ENCODE assay signal across 8 cellular contexts in the genomic region with DNA sequence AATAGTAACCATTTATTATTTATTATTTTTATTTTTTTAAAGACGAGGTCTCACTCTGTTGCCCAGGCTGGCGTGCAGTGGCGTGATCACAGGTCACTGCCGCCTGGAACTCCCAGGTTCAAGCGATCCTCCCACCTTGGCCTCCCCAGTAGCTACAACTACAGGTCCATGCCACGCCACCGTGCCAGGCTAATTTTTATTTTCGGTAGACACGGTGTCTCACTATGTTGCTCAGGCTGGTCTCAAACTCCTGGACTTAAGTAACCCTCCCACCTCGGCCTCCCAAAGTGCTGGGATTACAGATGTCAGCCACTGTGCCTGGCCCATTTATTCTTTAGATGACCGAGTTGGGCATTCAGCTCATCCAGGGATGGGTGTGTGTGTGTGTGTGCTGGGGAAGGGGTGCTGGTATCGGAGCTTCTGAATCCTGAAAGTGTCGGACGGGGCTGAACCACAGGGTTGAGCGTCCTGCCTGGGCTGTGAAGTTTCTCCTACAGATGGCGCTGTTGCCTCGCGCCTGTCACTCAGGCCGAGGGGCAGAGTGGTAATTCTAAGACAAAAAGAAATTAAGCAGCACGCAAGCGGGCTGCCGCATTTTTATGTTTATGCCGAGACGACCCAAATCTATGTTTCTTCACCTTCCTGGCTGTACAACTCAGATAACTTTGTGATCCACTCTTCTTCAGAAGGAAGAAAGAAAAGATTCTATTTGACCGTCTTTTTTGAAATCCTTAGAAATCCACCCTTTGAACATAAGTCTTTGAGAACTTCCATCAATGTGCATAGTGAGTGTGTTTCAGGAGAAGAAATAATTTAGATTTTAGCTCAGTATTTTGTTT.
DNase-seq lines count a peak whose midpoint lies in the region; ATAC-seq and TF ChIP-seq lines count a peak whose summit lies in the region.

No MANE protein-coding gene starts in this region.

- no peak overlapping the region for H3K27ac ChIP-seq in OCI-LY1 (ENCODE audit: low read depth, low read length, poor library complexity, severe bottlenecking)

- no peak overlapping the region for H3K9ac ChIP-seq in OCI-LY1 (ENCODE audit: low read length)

- H3K27ac Mint-ChIP-seq in neural crest cell (ENCODE audit: unreplicated experiment): no peak overlapping the region

- H3K4me1 Mint-ChIP-seq in activated T-cell treated with anti-CD3 and anti-CD28 coated beads, Interleukin-2, amount 50 U/mL, for 4 hours (ENCODE audit: low read depth): peaks cover 3% of the 10 kb centered on the region
- peaks cover 6% of the 10 kb centered on the region for H3K4me1 Mint-ChIP-seq in neural crest cell

- no peaks in the 10 kb centered on the region for H3K9me2 ChIP-seq in OCI-LY1 (ENCODE audit: low read depth, low read length)

- H3K27me3 ChIP-seq in OCI-LY1 (ENCODE audit: insufficient read depth, low read length): no peaks in the 10 kb centered on the region

- H3K79me2 ChIP-seq in OCI-LY1 (ENCODE audit: insufficient read depth, low read length): no peaks in the 10 kb centered on the region

- H3F3A ChIP-seq in OCI-LY1 (ENCODE audit: insufficient read depth, low read length): no peaks in the 10 kb centered on the region

- H3K9me3 Mint-ChIP-seq in activated T-cell treated with anti-CD3 and anti-CD28 coated beads, Interleukin-2, amount 50 U/mL, for 4 hours: no peaks in the 10 kb centered on the region
- no peaks in the 10 kb centered on the region for H3K9me3 Mint-ChIP-seq in neural crest cell

- ATAC-seq in HG03342 (IDR thresholded peaks at IDR 0.05; ENCODE audit: unreplicated experiment): peak; percentile 75
- peak; percentile 61 to 80 for ATAC-seq in activated T-cell treated with anti-CD3 and anti-CD28 coated beads, Interleukin-2, amount 50 U/mL, for 4 hours
- ATAC-seq in GM19328 (IDR thresholded peaks at IDR 0.05; ENCODE audit: unreplicated experiment): no peak

- no peaks in the 10 kb centered on the region for H3K9me3 ChIP-seq in OCI-LY1 (ENCODE audit: low read length)

- H3K4me3 ChIP-seq in OCI-LY1 (ENCODE audit: low read depth, low read length, poor library complexity, severe bottlenecking) (no peak overlapping the region), fibroblast of mammary gland (ENCODE audit: control insufficient read depth, low read depth, low read length) (no peak overlapping the region)

- H3K36me3 ChIP-seq in OCI-LY1 (ENCODE audit: insufficient read depth, low read length): no peaks in the 10 kb centered on the region

- no peaks in the 10 kb centered on the region for H3K27me3 Mint-ChIP-seq in activated T-cell treated with anti-CD3 and anti-CD28 coated beads, Interleukin-2, amount 50 U/mL, for 4 hours (ENCODE audit: low read depth)
- peaks cover 7% of the 10 kb centered on the region for H3K27me3 Mint-ChIP-seq in neural crest cell (ENCODE audit: low read depth)

- H3K36me3 Mint-ChIP-seq in activated T-cell treated with anti-CD3 and anti-CD28 coated beads, Interleukin-2, amount 50 U/mL, for 4 hours (ENCODE audit: insufficient read depth): no peaks in the 10 kb centered on the region
- no peaks in the 10 kb centered on the region for H3K36me3 Mint-ChIP-seq in neural crest cell (ENCODE audit: low read depth)

- no peak overlapping the region for H3K4me2 ChIP-seq in OCI-LY1 (ENCODE audit: low read length)

- H4K20me1 ChIP-seq in OCI-LY1 (ENCODE audit: insufficient read depth, low read length): no peaks in the 10 kb centered on the region

- H3K4me1 ChIP-seq in OCI-LY1 (ENCODE audit: insufficient read depth, low read length, severe bottlenecking): no peaks in the 10 kb centered on the region

- no peak overlapping the region for H3K4me3 Mint-ChIP-seq in activated T-cell treated with anti-CD3 and anti-CD28 coated beads, Interleukin-2, amount 50 U/mL, for 4 hours
- no peak overlapping the region for H3K4me3 Mint-ChIP-seq in neural crest cell

- DNase-seq in GM03348 (ENCODE audit: low spot score) (peak; percentile 87), fibroblast of mammary gland (ENCODE audit: low read depth) (peak; percentile 55), neural crest cell (ENCODE audit: low read depth, low spot score) (peak; percentile 77), stromal cell of bone marrow (ENCODE audit: low read depth) (peak; percentile 35)
- DNase-seq in activated T-cell treated with anti-CD3 and anti-CD28 coated beads, Interleukin-2, amount 50 U/mL, for 4 hours: peak; percentile 40

- no peak overlapping the region for H2AFZ ChIP-seq in OCI-LY1 (ENCODE audit: low read length)

- peak; percentile 72 for TF ChIP-seq CTCF in OCI-LY1 (IDR thresholded peaks at IDR 0.05; ENCODE audit: low read length)
- TF ChIP-seq CTCF in fibroblast of mammary gland (conservative IDR thresholded peaks at IDR 0.05; ENCODE audit: control insufficient read depth, insufficient read depth, low read depth, low read length): peak; percentile 88
- peak; percentile 94 for TF ChIP-seq CTCF in neural crest cell (conservative IDR thresholded peaks at IDR 0.05)

Comparison
In these comparisons a context has a peak if more than half of its experiments do, and no peak if none do; other contexts are left out.
1. DNase-seq: peak in every context shown above with its lines; median percentile 87 in GM03348; 77 in neural crest cell; 55 in fibroblast of mammary gland; 40 in activated T-cell treated with anti-CD3 and anti-CD28 coated beads, Interleukin-2, amount 50 U/mL, for 4 hours; 35 in stromal cell of bone marrow.